8 cellular contexts compared by ENCODE assay signal in genomic region chr12:32679091-32679909, GRCh38. TPM values are rescaled to one million over a fixed set of nuclear protein-coding genes. Genes with fewer than 3 reads are reported as not detected.
DNase-seq lines count a peak whose midpoint lies in the region; ATAC-seq and TF ChIP-seq lines count a peak whose summit lies in the region.

Gene DNM1L (plus strand): TSS chr12:32679301. CDS start chr12:32679364, 63 bp downstream.

- peak; percentile 51 for TF ChIP-seq CTCF in HFFc6 (IDR thresholded peaks at IDR 0.05)
- TF ChIP-seq CTCF in NB4 (IDR thresholded peaks at IDR 0.05; ENCODE audit: low read depth, low read length) = no peak
- TF ChIP-seq CTCF in gastroesophageal sphincter (IDR thresholded peaks at IDR 0.05) = peak in 3 of 4 experiments; percentile 9 to 31 (median 31)

- H3K4me3 ChIP-seq in NB4 (ENCODE audit: low read depth, low read length) (peak within 1 kb of the TSS; percentile 82), SK-N-MC (peak within 1 kb of the TSS; percentile 91), gastroesophageal sphincter (peak within 1 kb of the TSS; percentile 58 to 97)

- CTCF ChIA-PET in activated naive CD4-positive, alpha-beta T cell treated with anti-CD3 and anti-CD28 coated beads, Interleukin-2, amount 10 ng/mL, durations not matched to agents 7 days and 5 days (lab: Charles Lee) = no interaction called here

- TF ChIP-seq POLR2A in NB4 (IDR thresholded peaks at IDR 0.05; ENCODE audit: extremely low read depth, insufficient read length) (peak; percentile 95), gastroesophageal sphincter (IDR thresholded peaks at IDR 0.05) (peak; percentile 67)

- H3K4me3 Mint-ChIP-seq in HFFc6 = peak within 1 kb of the TSS; percentile 96
- peak within 1 kb of the TSS; percentile 92 for H3K4me3 Mint-ChIP-seq in activated naive CD4-positive, alpha-beta T cell treated with anti-CD3 and anti-CD28 coated beads, Interleukin-2, amount 10 ng/mL, durations not matched to agents 7 days and 5 days

- H3K27ac ChIP-seq in SK-N-MC (peak within 1 kb of the TSS; percentile 61; the same call in 1 of the 2 replicates), gastroesophageal sphincter (peak within 1 kb of the TSS; percentile 70 to 97 (median 96))

- H3K27me3 ChIP-seq in gastroesophageal sphincter = no peaks in the 10 kb centered on the region

- H3K4me1 Mint-ChIP-seq in HFFc6 (ENCODE audit: low read depth) = peaks cover 45% of the 10 kb centered on the region
- peaks cover 29% of the 10 kb centered on the region for H3K4me1 Mint-ChIP-seq in activated naive CD4-positive, alpha-beta T cell treated with anti-CD3 and anti-CD28 coated beads, Interleukin-2, amount 10 ng/mL, durations not matched to agents 7 days and 5 days

- H3K36me3 ChIP-seq in SK-N-MC (ENCODE audit: insufficient read depth, low read length) = peaks cover 4% of the 10 kb centered on the region; the same call in 1 of the 2 replicates
- no peaks in the 10 kb centered on the region for H3K36me3 ChIP-seq in gastroesophageal sphincter

- H3K9ac ChIP-seq in SK-N-MC (ENCODE audit: insufficient read length) = peak within 1 kb of the TSS; percentile 86

- H3K9me3 ChIP-seq in SK-N-MC (ENCODE audit: low read depth, low read length) (no peaks in the 10 kb centered on the region), gastroesophageal sphincter (no peaks in the 10 kb centered on the region)

- DNase-seq in GM04503 (ENCODE audit: low read depth) = peak; percentile 78
- peak; percentile 91 for DNase-seq in HFFc6
- peak; percentile 98 for DNase-seq in NB4 (ENCODE audit: low read depth)
- DNase-seq in SK-N-MC (ENCODE audit: low read depth, low spot score) = peak; percentile 75
- peak; percentile 95 for DNase-seq in activated naive CD4-positive, alpha-beta T cell treated with anti-CD3 and anti-CD28 coated beads, Interleukin-2, amount 10 ng/mL, durations not matched to agents 7 days and 5 days
- DNase-seq in non-pigmented ciliary epithelial cell (ENCODE audit: low read depth) = peak; percentile 85
- peak; percentile 97 for DNase-seq in superior temporal gyrus (ENCODE audit: extremely low spot score)

- H3K27me3 Mint-ChIP-seq in HFFc6 (ENCODE audit: insufficient read depth) = no peaks in the 10 kb centered on the region; the same call in 1 of the 2 replicates
- H3K27me3 Mint-ChIP-seq in activated naive CD4-positive, alpha-beta T cell treated with anti-CD3 and anti-CD28 coated beads, Interleukin-2, amount 10 ng/mL, durations not matched to agents 7 days and 5 days = no peaks in the 10 kb centered on the region

- TF ChIP-seq EP300 in gastroesophageal sphincter (IDR thresholded peaks at IDR 0.05) = no peak

- 0% methylated on average over 9 of the region's 76 CpGs; no CpG with 5 or more reads in 1 of the 2 donors for WGBS in gastroesophageal sphincter (ENCODE audit: low coverage in 1 of 2), 2 donors

- H3K9me3 Mint-ChIP-seq in HFFc6 = peaks cover 6% of the 10 kb centered on the region; the same call in 1 of the 2 replicates
- H3K9me3 Mint-ChIP-seq in activated naive CD4-positive, alpha-beta T cell treated with anti-CD3 and anti-CD28 coated beads, Interleukin-2, amount 10 ng/mL, durations not matched to agents 7 days and 5 days = no peaks in the 10 kb centered on the region

- H3K4me1 ChIP-seq in gastroesophageal sphincter = peaks cover 0 to 41% (median 0%) of the 10 kb centered on the region in 3 donors

- peak; percentile 98 for ATAC-seq in gastroesophageal sphincter

- H3K27ac Mint-ChIP-seq in HFFc6 = peak within 1 kb of the TSS; percentile 89
- H3K27ac Mint-ChIP-seq in activated naive CD4-positive, alpha-beta T cell treated with anti-CD3 and anti-CD28 coated beads, Interleukin-2, amount 10 ng/mL, durations not matched to agents 7 days and 5 days = peak within 1 kb of the TSS; percentile 90

- no peaks in the 10 kb centered on the region for H3K36me3 Mint-ChIP-seq in HFFc6 (ENCODE audit: low read depth)
- peaks cover 9% of the 10 kb centered on the region for H3K36me3 Mint-ChIP-seq in activated naive CD4-positive, alpha-beta T cell treated with anti-CD3 and anti-CD28 coated beads, Interleukin-2, amount 10 ng/mL, durations not matched to agents 7 days and 5 days

RNA-seq across cellular contexts. Expression of gene DNM1L, which starts in this region (rescaled TPM):
- 10 to 100 TPM; 53.3 to 62.2 (median 61.6) TPM for total RNA-seq in HFFc6 (2021; fragmentation: NEBNext Ultra II Directional; extraction: Animal tissue kit (Norgen Biotek cat#: 25700))
- total RNA-seq in gastroesophageal sphincter = 100 to 1,000 TPM in 1 of 4 donors, 10 to 100 TPM in 3; 66.9 to 109 (median 88.3) TPM

Comparison
In these comparisons a context has a peak if more than half of its experiments do, and no peak if none do; other contexts are left out.
1. Peak in every context shown above with its lines: DNase-seq, ATAC-seq, H3K4me3 ChIP-seq and H3K27ac ChIP-seq.